ENCODE assay signal across 8 cellular contexts in the genomic region with DNA sequence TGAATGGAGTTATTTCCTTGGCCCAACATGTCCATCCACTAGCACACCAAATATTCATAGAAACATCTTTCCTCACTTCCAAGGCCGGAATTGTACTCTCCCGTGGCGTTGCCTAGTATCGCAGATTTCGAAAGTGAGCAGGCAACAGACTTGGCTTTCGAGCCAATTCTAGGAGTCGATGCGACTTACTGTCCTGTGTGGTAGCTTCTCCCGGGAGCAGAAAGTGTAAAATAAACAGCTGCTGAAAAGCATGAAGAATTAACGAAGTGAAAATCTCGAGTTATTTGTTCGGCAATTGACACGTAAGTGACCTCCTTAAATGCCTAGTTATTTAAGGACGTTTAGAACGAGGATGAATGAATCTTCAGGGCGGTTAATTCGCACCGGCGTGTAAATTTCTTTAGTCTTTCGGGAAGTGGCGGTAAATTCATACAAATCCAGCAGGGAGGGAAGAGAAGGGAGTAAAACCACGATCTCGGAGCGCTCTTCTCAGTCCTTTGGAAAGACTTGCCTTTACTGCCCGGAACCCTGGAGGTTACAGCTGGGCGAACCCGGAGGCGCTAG. TPM values are rescaled to one million over a fixed set of nuclear protein-coding genes. Genes with fewer than 3 reads are reported as not detected.
A peak's percentile ranks its signal among the peaks of the same experiment; 100 is the strongest.
DNase-seq lines count a peak whose midpoint lies in the region; ATAC-seq and TF ChIP-seq lines count a peak whose summit lies in the region.

No MANE protein-coding gene starts in this region.

- H3K4me3 ChIP-seq in SK-N-MC (peak overlapping the region; percentile 86), lower lobe of right lung (peak overlapping the region; percentile 88)
- peak overlapping the region; percentile 90 for H3K4me3 ChIP-seq in effector memory CD4-positive, alpha-beta T cell (ENCODE audit: insufficient read depth, low read depth, low read length, poor library complexity, severe bottlenecking)

- TF ChIP-seq CTCF in lower lobe of right lung (IDR thresholded peaks at IDR 0.05) (no peak), GM10266 (IDR thresholded peaks at IDR 0.05; ENCODE audit: control insufficient read depth, insufficient read depth, low read depth, missing control alignments) (no peak)

- H3K27ac ChIP-seq in SK-N-MC (peak overlapping the region; percentile 11; the same call in 1 of the 2 replicates), lower lobe of right lung (peak overlapping the region; percentile 89), substantia nigra (ENCODE audit: low read depth, low read length, poor library complexity, severe bottlenecking) (peak overlapping the region; percentile 70)
- H3K27ac ChIP-seq in effector memory CD4-positive, alpha-beta T cell (ENCODE audit: insufficient read depth, low read length, poor library complexity, severe bottlenecking) = peak overlapping the region; percentile 68

- ATAC-seq in HG02759 (IDR thresholded peaks at IDR 0.05; ENCODE audit: unreplicated experiment) (peak; percentile 13), lower lobe of right lung (peak; percentile 20 to 47)

- intact Hi-C loops in lower lobe of right lung (cut with DNase I) = no loop called here

- H3K9ac ChIP-seq in SK-N-MC (ENCODE audit: insufficient read length) = peak overlapping the region; percentile 69

- H3K27me3 ChIP-seq in effector memory CD4-positive, alpha-beta T cell (replicated peaks; ENCODE audit: control insufficient read depth, insufficient read depth, low read length, poor library complexity, severe bottlenecking) = no peaks in the 10 kb centered on the region
- H3K27me3 ChIP-seq in lower lobe of right lung (ENCODE audit: low read depth) = no peaks in the 10 kb centered on the region

- peaks cover 5% of the 10 kb centered on the region for H3K4me1 ChIP-seq in effector memory CD4-positive, alpha-beta T cell (ENCODE audit: control insufficient read depth, insufficient read depth, low read length, poor library complexity, severe bottlenecking)
- peaks cover 30% of the 10 kb centered on the region for H3K4me1 ChIP-seq in lower lobe of right lung

- H3K36me3 ChIP-seq in SK-N-MC (ENCODE audit: insufficient read depth, low read length) (no peaks in the 10 kb centered on the region), lower lobe of right lung (no peaks in the 10 kb centered on the region)
- no peaks in the 10 kb centered on the region for H3K36me3 ChIP-seq in effector memory CD4-positive, alpha-beta T cell (ENCODE audit: control insufficient read depth, insufficient read depth, low read length)

- H3K9me3 ChIP-seq in SK-N-MC (ENCODE audit: low read depth, low read length) = no peaks in the 10 kb centered on the region
- no peaks in the 10 kb centered on the region for H3K9me3 ChIP-seq in effector memory CD4-positive, alpha-beta T cell (ENCODE audit: control insufficient read depth, low read length)
- H3K9me3 ChIP-seq in lower lobe of right lung = no peaks in the 10 kb centered on the region

- DNase-seq in COLO829 (ENCODE audit: low spot score) (peak; percentile 23), SK-N-MC (ENCODE audit: low read depth, low spot score) (peak; percentile 10), lower lobe of right lung (no peak), substantia nigra (lab: John Stamatoyannopoulos, UW) (peak in 22 of 49 donors; percentile 1 to 73 (median 20)), NCI-H128 (lab: John Stamatoyannopoulos, UW; ENCODE audit: unreplicated experiment) (no peak), GM10266 (ENCODE audit: extremely low spot score) (no peak)
- no peak for DNase-seq in effector memory CD4-positive, alpha-beta T cell

RNA-seq across cellular contexts. Expression of a gene that starts 0.4 kb away (rescaled TPM):
- 18.1 TPM for total RNA-seq in lower lobe of right lung

Comparison
In these comparisons a context has a peak if more than half of its experiments do, and no peak if none do; other contexts are left out.
1. DNase-seq: peak in COLO829 (single experiment) and SK-N-MC (single experiment); none in effector memory CD4-positive, alpha-beta T cell (0 of 3), lower lobe of right lung (single experiment), NCI-H128 (single experiment) and GM10266 (single experiment).
2. H3K27ac ChIP-seq: peak in every context shown above with its lines; median percentile 89 in lower lobe of right lung; 70 in substantia nigra; 68 in effector memory CD4-positive, alpha-beta T cell; 11 in SK-N-MC.
3. Peak in every context shown above with its lines, with median percentiles within 50 percentile points of each other: H3K4me3 ChIP-seq.